In the genomic region with DNA sequence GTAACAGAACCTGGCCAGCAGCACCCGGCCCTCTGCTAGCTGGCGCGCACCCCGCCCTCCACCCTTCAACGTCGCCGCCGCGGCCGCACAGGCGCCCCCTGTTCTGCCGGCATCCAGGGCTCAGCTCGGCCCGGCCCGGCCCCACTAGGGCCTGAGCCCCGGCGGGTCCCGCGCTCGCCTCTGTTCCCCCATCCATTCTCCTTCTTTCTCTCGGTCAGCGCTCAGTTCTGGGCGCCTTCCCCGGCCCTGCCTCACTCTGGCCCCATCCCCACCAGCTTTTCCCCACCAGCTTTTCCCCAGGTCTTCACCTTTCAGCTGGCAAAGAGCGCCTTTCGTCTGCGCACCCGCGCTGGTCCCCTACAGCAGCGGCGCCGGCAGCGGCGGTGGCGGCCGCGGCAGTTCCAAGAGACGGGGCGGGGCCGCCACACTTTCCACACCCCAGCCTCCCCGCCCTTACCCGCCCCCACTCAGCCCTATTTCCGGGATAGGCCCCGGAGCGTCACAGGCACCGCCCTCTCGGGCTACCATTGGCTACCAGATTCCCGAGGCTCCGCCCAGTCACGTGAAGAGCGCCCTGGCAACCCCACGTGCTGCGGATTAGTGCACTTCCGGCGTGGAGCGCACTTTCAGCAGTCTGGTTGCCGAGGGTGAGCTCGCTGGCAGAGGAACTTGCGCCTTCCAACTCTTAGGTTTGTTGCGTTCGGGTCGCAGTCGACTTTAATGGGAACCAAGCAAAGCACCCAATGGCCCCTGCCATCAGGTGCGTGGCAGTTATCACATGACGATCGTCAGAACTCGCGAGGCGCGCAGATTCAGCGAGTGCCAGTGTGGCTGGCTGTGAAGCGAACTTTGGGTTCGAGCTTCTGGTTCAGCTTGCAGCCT, we compare ENCODE assay signal across 1 cellular context.
TF ChIP-seq lines count a peak whose summit lies in the region.

A gene (minus strand): TSS at position 403 of the 882 bp plus-strand sequence. CDS start 831 bp downstream, outside the sequence.

TF ChIP-seq in HepG2, 621 proteins besides CTCF, POLR2A, EP300 and RAD21 (continued from another document and continues in another):
- TF ChIP-seq, protein P1, sequence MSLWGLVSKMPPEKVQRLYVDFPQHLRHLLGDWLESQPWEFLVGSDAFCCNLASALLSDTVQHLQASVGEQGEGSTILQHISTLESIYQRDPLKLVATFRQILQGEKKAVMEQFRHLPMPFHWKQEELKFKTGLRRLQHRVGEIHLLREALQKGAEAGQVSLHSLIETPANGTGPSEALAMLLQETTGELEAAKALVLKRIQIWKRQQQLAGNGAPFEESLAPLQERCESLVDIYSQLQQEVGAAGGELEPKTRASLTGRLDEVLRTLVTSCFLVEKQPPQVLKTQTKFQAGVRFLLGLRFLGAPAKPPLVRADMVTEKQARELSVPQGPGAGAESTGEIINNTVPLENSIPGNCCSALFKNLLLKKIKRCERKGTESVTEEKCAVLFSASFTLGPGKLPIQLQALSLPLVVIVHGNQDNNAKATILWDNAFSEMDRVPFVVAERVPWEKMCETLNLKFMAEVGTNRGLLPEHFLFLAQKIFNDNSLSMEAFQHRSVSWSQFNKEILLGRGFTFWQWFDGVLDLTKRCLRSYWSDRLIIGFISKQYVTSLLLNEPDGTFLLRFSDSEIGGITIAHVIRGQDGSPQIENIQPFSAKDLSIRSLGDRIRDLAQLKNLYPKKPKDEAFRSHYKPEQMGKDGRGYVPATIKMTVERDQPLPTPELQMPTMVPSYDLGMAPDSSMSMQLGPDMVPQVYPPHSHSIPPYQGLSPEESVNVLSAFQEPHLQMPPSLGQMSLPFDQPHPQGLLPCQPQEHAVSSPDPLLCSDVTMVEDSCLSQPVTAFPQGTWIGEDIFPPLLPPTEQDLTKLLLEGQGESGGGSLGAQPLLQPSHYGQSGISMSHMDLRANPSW (CRISPR knock-in tag; IDR thresholded peaks at IDR 0.05; ENCODE audit: borderline replicate concordance) = no peak
- no peak for TF ChIP-seq ZNF253 (CRISPR knock-in tag; IDR thresholded peaks at IDR 0.05; ENCODE audit: borderline replicate concordance)
- TF ChIP-seq, protein P2, sequence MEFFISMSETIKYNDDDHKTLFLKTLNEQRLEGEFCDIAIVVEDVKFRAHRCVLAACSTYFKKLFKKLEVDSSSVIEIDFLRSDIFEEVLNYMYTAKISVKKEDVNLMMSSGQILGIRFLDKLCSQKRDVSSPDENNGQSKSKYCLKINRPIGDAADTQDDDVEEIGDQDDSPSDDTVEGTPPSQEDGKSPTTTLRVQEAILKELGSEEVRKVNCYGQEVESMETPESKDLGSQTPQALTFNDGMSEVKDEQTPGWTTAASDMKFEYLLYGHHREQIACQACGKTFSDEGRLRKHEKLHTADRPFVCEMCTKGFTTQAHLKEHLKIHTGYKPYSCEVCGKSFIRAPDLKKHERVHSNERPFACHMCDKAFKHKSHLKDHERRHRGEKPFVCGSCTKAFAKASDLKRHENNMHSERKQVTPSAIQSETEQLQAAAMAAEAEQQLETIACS (CRISPR knock-in tag; IDR thresholded peaks at IDR 0.05) = no peak; the same call in 1 of the 2 replicates
- no peak for TF ChIP-seq ZFP1 (CRISPR knock-in tag; IDR thresholded peaks at IDR 0.05)
- TF ChIP-seq, protein P3, sequence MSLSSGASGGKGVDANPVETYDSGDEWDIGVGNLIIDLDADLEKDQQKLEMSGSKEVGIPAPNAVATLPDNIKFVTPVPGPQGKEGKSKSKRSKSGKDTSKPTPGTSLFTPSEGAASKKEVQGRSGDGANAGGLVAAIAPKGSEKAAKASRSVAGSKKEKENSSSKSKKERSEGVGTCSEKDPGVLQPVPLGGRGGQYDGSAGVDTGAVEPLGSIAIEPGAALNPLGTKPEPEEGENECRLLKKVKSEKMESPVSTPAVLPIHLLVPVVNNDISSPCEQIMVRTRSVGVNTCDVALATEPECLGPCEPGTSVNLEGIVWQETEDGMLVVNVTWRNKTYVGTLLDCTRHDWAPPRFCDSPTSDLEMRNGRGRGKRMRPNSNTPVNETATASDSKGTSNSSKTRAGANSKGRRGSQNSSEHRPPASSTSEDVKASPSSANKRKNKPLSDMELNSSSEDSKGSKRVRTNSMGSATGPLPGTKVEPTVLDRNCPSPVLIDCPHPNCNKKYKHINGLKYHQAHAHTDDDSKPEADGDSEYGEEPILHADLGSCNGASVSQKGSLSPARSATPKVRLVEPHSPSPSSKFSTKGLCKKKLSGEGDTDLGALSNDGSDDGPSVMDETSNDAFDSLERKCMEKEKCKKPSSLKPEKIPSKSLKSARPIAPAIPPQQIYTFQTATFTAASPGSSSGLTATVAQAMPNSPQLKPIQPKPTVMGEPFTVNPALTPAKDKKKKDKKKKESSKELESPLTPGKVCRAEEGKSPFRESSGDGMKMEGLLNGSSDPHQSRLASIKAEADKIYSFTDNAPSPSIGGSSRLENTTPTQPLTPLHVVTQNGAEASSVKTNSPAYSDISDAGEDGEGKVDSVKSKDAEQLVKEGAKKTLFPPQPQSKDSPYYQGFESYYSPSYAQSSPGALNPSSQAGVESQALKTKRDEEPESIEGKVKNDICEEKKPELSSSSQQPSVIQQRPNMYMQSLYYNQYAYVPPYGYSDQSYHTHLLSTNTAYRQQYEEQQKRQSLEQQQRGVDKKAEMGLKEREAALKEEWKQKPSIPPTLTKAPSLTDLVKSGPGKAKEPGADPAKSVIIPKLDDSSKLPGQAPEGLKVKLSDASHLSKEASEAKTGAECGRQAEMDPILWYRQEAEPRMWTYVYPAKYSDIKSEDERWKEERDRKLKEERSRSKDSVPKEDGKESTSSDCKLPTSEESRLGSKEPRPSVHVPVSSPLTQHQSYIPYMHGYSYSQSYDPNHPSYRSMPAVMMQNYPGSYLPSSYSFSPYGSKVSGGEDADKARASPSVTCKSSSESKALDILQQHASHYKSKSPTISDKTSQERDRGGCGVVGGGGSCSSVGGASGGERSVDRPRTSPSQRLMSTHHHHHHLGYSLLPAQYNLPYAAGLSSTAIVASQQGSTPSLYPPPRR (CRISPR knock-in tag; IDR thresholded peaks at IDR 0.05; ENCODE audit: borderline replicate concordance) = no peak
- TF ChIP-seq XBP1 (CRISPR knock-in tag; IDR thresholded peaks at IDR 0.05) = no peak
- TF ChIP-seq YEATS2 (CRISPR knock-in tag; IDR thresholded peaks at IDR 0.05; ENCODE audit: borderline replicate concordance) = peak; percentile 62; the same call in 1 of the 2 replicates
- TF ChIP-seq ZSCAN22 (CRISPR knock-in tag; IDR thresholded peaks at IDR 0.05) = no peak
- TF ChIP-seq TBX3 (IDR thresholded peaks at IDR 0.05; ENCODE audit: borderline replicate concordance) = peak; percentile 48; the same call in 1 of the 2 replicates
- TF ChIP-seq SCMH1 (CRISPR knock-in tag; IDR thresholded peaks at IDR 0.05; ENCODE audit: borderline replicate concordance) = no peak
- TF ChIP-seq, protein P4, sequence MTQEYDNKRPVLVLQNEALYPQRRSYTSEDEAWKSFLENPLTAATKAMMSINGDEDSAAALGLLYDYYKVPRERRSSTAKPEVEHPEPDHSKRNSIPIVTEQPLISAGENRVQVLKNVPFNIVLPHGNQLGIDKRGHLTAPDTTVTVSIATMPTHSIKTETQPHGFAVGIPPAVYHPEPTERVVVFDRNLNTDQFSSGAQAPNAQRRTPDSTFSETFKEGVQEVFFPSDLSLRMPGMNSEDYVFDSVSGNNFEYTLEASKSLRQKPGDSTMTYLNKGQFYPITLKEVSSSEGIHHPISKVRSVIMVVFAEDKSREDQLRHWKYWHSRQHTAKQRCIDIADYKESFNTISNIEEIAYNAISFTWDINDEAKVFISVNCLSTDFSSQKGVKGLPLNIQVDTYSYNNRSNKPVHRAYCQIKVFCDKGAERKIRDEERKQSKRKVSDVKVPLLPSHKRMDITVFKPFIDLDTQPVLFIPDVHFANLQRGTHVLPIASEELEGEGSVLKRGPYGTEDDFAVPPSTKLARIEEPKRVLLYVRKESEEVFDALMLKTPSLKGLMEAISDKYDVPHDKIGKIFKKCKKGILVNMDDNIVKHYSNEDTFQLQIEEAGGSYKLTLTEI (CRISPR knock-in tag; conservative IDR thresholded peaks at IDR 0.05) = no peak
- peak; percentile 19; the same call in 1 of the 2 replicates for TF ChIP-seq ZNF567 (CRISPR knock-in tag; IDR thresholded peaks at IDR 0.05; ENCODE audit: borderline replicate concordance)
- TF ChIP-seq CEBPG (CRISPR knock-in tag; IDR thresholded peaks at IDR 0.05) = no peak
- TF ChIP-seq, protein P5, sequence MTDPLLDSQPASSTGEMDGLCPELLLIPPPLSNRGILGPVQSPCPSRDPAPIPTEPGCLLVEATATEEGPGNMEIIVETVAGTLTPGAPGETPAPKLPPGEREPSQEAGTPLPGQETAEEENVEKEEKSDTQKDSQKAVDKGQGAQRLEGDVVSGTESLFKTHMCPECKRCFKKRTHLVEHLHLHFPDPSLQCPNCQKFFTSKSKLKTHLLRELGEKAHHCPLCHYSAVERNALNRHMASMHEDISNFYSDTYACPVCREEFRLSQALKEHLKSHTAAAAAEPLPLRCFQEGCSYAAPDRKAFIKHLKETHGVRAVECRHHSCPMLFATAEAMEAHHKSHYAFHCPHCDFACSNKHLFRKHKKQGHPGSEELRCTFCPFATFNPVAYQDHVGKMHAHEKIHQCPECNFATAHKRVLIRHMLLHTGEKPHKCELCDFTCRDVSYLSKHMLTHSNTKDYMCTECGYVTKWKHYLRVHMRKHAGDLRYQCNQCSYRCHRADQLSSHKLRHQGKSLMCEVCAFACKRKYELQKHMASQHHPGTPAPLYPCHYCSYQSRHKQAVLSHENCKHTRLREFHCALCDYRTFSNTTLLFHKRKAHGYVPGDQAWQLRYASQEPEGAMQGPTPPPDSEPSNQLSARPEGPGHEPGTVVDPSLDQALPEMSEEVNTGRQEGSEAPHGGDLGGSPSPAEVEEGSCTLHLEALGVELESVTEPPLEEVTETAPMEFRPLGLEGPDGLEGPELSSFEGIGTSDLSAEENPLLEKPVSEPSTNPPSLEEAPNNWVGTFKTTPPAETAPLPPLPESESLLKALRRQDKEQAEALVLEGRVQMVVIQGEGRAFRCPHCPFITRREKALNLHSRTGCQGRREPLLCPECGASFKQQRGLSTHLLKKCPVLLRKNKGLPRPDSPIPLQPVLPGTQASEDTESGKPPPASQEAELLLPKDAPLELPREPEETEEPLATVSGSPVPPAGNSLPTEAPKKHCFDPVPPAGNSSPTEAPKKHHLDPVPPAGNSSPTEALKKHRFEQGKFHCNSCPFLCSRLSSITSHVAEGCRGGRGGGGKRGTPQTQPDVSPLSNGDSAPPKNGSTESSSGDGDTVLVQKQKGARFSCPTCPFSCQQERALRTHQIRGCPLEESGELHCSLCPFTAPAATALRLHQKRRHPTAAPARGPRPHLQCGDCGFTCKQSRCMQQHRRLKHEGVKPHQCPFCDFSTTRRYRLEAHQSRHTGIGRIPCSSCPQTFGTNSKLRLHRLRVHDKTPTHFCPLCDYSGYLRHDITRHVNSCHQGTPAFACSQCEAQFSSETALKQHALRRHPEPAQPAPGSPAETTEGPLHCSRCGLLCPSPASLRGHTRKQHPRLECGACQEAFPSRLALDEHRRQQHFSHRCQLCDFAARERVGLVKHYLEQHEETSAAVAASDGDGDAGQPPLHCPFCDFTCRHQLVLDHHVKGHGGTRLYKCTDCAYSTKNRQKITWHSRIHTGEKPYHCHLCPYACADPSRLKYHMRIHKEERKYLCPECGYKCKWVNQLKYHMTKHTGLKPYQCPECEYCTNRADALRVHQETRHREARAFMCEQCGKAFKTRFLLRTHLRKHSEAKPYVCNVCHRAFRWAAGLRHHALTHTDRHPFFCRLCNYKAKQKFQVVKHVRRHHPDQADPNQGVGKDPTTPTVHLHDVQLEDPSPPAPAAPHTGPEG (CRISPR knock-in tag; IDR thresholded peaks at IDR 0.05) = no peak; the same call in 1 of the 2 replicates
- no peak for TF ChIP-seq ZNF674 (CRISPR knock-in tag; IDR thresholded peaks at IDR 0.05; ENCODE audit: low read depth)
- TF ChIP-seq NFE2 (CRISPR knock-in tag; IDR thresholded peaks at IDR 0.05) = no peak
- TF ChIP-seq SIN3A (IDR thresholded peaks at IDR 0.05; ENCODE audit: borderline replicate concordance, low read depth, low read length) = peak; percentile 61; the same call in 1 of the 2 replicates
- TF ChIP-seq SP140L (CRISPR knock-in tag; IDR thresholded peaks at IDR 0.05; ENCODE audit: borderline replicate concordance) = no peak
- TF ChIP-seq GFI1 (CRISPR knock-in tag; IDR thresholded peaks at IDR 0.05; ENCODE audit: borderline replicate concordance) = peak; percentile 73; the same call in 1 of the 2 replicates
- TF ChIP-seq RFXANK (CRISPR knock-in tag; IDR thresholded peaks at IDR 0.05) = no peak
- TF ChIP-seq ZNF264 (CRISPR knock-in tag; IDR thresholded peaks at IDR 0.05) = peak; percentile 89
- TF ChIP-seq, protein P6, sequence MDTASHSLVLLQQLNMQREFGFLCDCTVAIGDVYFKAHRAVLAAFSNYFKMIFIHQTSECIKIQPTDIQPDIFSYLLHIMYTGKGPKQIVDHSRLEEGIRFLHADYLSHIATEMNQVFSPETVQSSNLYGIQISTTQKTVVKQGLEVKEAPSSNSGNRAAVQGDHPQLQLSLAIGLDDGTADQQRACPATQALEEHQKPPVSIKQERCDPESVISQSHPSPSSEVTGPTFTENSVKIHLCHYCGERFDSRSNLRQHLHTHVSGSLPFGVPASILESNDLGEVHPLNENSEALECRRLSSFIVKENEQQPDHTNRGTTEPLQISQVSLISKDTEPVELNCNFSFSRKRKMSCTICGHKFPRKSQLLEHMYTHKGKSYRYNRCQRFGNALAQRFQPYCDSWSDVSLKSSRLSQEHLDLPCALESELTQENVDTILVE (CRISPR knock-in tag; IDR thresholded peaks at IDR 0.05) = 0 out of 2 replicates have a peak, but pooled peaks have one; percentile 30
- TF ChIP-seq SALL1 (CRISPR knock-in tag; IDR thresholded peaks at IDR 0.05) = peak; percentile 76
- TF ChIP-seq, protein P7, sequence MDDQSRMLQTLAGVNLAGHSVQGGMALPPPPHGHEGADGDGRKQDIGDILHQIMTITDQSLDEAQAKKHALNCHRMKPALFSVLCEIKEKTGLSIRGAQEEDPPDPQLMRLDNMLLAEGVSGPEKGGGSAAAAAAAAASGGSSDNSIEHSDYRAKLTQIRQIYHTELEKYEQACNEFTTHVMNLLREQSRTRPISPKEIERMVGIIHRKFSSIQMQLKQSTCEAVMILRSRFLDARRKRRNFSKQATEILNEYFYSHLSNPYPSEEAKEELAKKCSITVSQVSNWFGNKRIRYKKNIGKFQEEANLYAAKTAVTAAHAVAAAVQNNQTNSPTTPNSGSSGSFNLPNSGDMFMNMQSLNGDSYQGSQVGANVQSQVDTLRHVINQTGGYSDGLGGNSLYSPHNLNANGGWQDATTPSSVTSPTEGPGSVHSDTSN (CRISPR knock-in tag; IDR thresholded peaks at IDR 0.05; ENCODE audit: borderline replicate concordance) = no peak
- no peak for TF ChIP-seq PCBP2 (optimal IDR thresholded peaks at IDR 0.05; ENCODE audit: low read depth, low read length, poor library complexity, severe bottlenecking)
- no peak for TF ChIP-seq POLR2AphosphoS2 (IDR thresholded peaks at IDR 0.05; ENCODE audit: low read depth, low read length)
- TF ChIP-seq, protein P8, sequence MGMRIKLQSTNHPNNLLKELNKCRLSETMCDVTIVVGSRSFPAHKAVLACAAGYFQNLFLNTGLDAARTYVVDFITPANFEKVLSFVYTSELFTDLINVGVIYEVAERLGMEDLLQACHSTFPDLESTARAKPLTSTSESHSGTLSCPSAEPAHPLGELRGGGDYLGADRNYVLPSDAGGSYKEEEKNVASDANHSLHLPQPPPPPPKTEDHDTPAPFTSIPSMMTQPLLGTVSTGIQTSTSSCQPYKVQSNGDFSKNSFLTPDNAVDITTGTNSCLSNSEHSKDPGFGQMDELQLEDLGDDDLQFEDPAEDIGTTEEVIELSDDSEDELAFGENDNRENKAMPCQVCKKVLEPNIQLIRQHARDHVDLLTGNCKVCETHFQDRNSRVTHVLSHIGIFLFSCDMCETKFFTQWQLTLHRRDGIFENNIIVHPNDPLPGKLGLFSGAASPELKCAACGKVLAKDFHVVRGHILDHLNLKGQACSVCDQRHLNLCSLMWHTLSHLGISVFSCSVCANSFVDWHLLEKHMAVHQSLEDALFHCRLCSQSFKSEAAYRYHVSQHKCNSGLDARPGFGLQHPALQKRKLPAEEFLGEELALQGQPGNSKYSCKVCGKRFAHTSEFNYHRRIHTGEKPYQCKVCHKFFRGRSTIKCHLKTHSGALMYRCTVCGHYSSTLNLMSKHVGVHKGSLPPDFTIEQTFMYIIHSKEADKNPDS (CRISPR knock-in tag; IDR thresholded peaks at IDR 0.05) = no peak
- TF ChIP-seq ZNF496 (CRISPR knock-in tag; IDR thresholded peaks at IDR 0.05; ENCODE audit: insufficient replicate concordance) = no peak
